Comparison of ENCODE assay signal across 1 cellular context in the genomic region with DNA sequence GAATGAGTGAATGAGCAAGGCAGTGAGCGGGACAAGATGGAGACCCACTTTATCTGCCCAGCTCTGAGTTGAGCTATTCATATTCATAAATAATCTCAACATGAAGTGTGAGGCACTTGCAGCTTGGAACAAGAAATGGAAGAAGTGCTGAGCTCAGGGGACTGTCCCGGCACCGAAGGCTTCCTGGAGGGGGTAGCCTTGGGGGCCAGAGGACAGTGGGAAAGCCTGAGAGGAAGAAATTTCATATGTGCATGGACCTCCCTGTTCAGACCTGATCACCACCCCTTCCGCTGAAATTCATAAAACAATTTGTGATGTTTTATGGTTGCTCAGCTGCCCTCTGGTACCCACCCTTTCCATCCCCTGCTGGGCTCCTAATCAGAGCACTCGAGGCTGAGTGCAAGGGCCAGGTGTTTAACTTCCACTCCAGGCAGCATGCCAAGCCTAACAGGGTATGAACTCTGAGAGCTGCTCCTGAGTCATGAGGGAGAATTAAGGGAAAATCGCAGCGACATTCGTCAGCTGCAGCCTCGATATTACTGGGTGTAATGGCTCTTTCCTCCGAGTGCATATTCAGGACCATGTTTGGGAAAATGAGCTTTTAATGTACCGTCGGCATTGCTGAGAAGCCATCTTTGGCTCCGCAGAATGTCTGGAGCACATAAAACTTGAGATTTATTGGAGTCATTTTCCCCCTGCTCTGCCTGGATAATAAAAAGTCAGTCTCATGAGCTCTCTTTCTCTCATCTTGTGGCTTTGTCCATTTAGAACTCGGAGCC.
TF ChIP-seq lines count a peak whose summit lies in the region.

No MANE protein-coding gene starts in this region.

TF ChIP-seq in GM23338, 12 proteins besides CTCF, POLR2A, EP300 and RAD21 (continued from another document):
- TF ChIP-seq, protein P1, sequence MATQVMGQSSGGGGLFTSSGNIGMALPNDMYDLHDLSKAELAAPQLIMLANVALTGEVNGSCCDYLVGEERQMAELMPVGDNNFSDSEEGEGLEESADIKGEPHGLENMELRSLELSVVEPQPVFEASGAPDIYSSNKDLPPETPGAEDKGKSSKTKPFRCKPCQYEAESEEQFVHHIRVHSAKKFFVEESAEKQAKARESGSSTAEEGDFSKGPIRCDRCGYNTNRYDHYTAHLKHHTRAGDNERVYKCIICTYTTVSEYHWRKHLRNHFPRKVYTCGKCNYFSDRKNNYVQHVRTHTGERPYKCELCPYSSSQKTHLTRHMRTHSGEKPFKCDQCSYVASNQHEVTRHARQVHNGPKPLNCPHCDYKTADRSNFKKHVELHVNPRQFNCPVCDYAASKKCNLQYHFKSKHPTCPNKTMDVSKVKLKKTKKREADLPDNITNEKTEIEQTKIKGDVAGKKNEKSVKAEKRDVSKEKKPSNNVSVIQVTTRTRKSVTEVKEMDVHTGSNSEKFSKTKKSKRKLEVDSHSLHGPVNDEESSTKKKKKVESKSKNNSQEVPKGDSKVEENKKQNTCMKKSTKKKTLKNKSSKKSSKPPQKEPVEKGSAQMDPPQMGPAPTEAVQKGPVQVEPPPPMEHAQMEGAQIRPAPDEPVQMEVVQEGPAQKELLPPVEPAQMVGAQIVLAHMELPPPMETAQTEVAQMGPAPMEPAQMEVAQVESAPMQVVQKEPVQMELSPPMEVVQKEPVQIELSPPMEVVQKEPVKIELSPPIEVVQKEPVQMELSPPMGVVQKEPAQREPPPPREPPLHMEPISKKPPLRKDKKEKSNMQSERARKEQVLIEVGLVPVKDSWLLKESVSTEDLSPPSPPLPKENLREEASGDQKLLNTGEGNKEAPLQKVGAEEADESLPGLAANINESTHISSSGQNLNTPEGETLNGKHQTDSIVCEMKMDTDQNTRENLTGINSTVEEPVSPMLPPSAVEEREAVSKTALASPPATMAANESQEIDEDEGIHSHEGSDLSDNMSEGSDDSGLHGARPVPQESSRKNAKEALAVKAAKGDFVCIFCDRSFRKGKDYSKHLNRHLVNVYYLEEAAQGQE (IDR thresholded peaks at IDR 0.05; ENCODE audit: unreplicated experiment): no peak
- TF ChIP-seq POLR2AphosphoS5 (IDR thresholded peaks at IDR 0.05; ENCODE audit: low read depth): no peak
- no peak for TF ChIP-seq NANOG (IDR thresholded peaks at IDR 0.05; ENCODE audit: borderline replicate concordance)
- no peak for TF ChIP-seq EZH2 (IDR thresholded peaks at IDR 0.05; ENCODE audit: low read depth, unreplicated experiment)
- no peak for TF ChIP-seq EZH2phosphoT487 (IDR thresholded peaks at IDR 0.05; ENCODE audit: unreplicated experiment)
- no peak for TF ChIP-seq ZNF331 (CRISPR knock-in tag; IDR thresholded peaks at IDR 0.05; ENCODE audit: low read depth)
- TF ChIP-seq JUNB (IDR thresholded peaks at IDR 0.05; ENCODE audit: unreplicated experiment): no peak
- no peak for TF ChIP-seq ETS1 (IDR thresholded peaks at IDR 0.05)
- no peak for TF ChIP-seq STAT1 (IDR thresholded peaks at IDR 0.05; ENCODE audit: unreplicated experiment)
- TF ChIP-seq ZNF114 (CRISPR knock-in tag; IDR thresholded peaks at IDR 0.05): no peak
